Comparison of ENCODE assay signal across 1 cellular context in the genomic region with DNA sequence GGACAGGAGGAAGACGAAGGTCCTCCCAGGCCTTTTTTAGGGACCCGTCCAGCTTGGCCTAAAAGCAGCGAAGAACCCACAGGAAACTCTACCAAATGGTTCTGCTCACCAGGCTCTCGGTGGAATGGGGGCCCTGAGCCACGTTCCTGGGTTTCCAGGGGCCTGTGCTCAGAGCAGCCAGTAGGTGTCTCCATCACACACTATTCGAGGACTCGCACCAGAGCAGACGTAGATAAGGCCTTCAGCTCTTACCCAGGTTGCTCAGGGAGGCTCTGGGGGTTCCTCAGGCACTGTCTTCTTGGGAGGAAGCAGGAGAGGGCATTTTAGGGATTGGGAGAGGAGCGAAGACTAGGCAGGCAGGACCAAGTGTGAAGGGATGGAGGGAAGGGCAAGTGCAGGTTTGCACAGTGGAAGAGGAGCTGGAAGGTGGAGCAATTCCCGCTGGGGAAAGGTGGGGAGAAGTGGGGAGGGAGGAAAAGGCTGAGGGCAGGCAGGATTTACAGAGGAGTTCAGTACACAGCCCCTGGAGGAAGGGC.
TF ChIP-seq lines count a peak whose summit lies in the region.

No MANE protein-coding gene starts in this region.

TF ChIP-seq in IMR-90, 13 proteins besides CTCF, POLR2A, EP300 and RAD21 (continued from another document):
- no peak for TF ChIP-seq RFX5 (IDR thresholded peaks at IDR 0.05; ENCODE audit: low read depth, low read length)
